In the genomic region with DNA sequence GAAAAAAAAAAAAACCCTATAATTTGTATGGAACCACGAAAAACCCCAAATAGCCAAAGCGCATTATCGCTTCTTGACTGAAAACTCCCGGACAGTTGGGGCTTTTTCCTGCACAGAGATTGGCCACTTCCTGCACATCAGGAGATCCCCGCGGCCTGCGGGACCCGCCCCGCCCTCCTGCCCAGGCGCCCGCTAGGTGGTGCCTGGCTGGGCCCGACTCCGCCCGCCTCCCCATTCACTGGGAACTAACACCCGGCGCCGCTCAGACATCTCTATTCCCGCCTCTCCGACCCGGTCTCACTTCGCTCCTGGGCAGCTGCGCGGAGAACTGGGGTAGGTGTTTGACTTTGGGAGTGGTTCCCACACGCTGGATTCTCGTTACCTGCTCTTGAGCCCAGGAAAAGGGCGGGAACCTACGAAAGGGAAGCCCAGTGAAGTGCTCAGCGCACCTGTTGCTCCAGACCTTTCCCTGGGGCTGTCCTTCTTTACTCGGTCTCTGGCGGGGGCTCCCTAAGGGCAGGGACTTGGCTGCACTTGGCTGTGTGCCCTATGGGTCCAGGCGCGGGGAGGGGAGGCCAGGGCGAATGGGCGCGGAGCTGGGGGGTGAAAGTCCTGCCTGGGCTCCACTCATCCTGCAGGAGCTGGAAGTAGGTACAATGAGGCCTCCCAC, we compare ENCODE assay signal across 8 cellular contexts. TPM values are rescaled to one million over a fixed set of nuclear protein-coding genes. Genes with fewer than 3 reads are reported as not detected.
DNase-seq lines count a peak whose midpoint lies in the region; ATAC-seq, FAIRE-seq and TF ChIP-seq lines count a peak whose summit lies in the region.

A gene with protein sequence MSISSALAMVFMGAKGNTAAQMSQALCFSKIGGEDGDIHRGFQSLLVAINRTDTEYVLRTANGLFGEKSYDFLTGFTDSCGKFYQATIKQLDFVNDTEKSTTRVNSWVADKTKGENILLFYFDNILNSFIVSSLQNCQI (plus strand): TSS at position 234 of the 670 bp plus-strand sequence. CDS start 4,155 bp downstream, outside the sequence.

- POLR2A ChIA-PET in RWPE1 (lab: Yijun Ruan, JAX; ENCODE audit: low non-redundant PET), result no interaction called here

- peak within 1 kb of the TSS; percentile 64 for H3K9ac ChIP-seq in astrocyte (ENCODE audit: low read length)

- peaks cover 2% of the 10 kb centered on the region for H3K9me3 Mint-ChIP-seq in astrocyte (ENCODE audit: unreplicated experiment)

- H3K36me3 Mint-ChIP-seq in astrocyte (ENCODE audit: low read depth, unreplicated experiment), result no peaks in the 10 kb centered on the region

- TF ChIP-seq POLR2A in H54 (IDR thresholded peaks at IDR 0.05; ENCODE audit: low read depth, low read length), result no peak

- H3K27ac ChIP-seq in RWPE1, result no peak within 1 kb of the TSS
- H3K27ac ChIP-seq in astrocyte (ENCODE audit: low read depth, low read length), result no peak within 1 kb of the TSS

- peak within 1 kb of the TSS; percentile 95 for H2AFZ ChIP-seq in astrocyte (ENCODE audit: low read depth, low read length)

- no peaks in the 10 kb centered on the region for H3K4me1 ChIP-seq in astrocyte (ENCODE audit: insufficient read depth, low read length)

- H3K79me2 ChIP-seq in astrocyte (ENCODE audit: insufficient read depth, low read length), result no peaks in the 10 kb centered on the region

- no peaks in the 10 kb centered on the region for H3K9me3 ChIP-seq in astrocyte (ENCODE audit: insufficient read depth, low read depth, low read length)

- peak within 1 kb of the TSS; percentile 53 for H3K4me3 ChIP-seq in astrocyte (ENCODE audit: insufficient read depth, low read depth, low read length)

- CTCF ChIA-PET in RWPE1 (lab: Yijun Ruan, JAX), result interaction anchor here (0.6 to 1.0 kb wide), 2 partner anchors 14 to 45 kb away, joined by 3 to 4 read pairs; no protein-coding TSS in a partner anchor

- H3K36me3 ChIP-seq in astrocyte (ENCODE audit: insufficient read depth, low read length), result no peaks in the 10 kb centered on the region

- H3K4me1 Mint-ChIP-seq in astrocyte (ENCODE audit: low read depth, unreplicated experiment), result no peaks in the 10 kb centered on the region

- TF ChIP-seq CTCF in RWPE1 (conservative IDR thresholded peaks at IDR 0.05; ENCODE audit: low read depth), result peak; percentile 47
- no peak for TF ChIP-seq CTCF in astrocyte (IDR thresholded peaks at IDR 0.05; ENCODE audit: insufficient read depth, low read depth, low read length)

- no peak within 1 kb of the TSS for H3K27ac Mint-ChIP-seq in astrocyte (ENCODE audit: unreplicated experiment)

- H3K4me2 ChIP-seq in astrocyte (ENCODE audit: low read length), result peak within 1 kb of the TSS; percentile 90

- FAIRE-seq in astrocyte (lab: Jason Lieb, UNC) (no peak), H54 (lab: Jason Lieb, UNC) (no peak)

- no peaks in the 10 kb centered on the region for H4K20me1 ChIP-seq in astrocyte (ENCODE audit: insufficient read depth, low read length)

- peaks cover 1% of the 10 kb centered on the region for H3K27me3 ChIP-seq in astrocyte (ENCODE audit: insufficient read depth, low read length)

- H3K27me3 Mint-ChIP-seq in astrocyte (ENCODE audit: low read depth, unreplicated experiment), result peaks cover 3% of the 10 kb centered on the region

- DNase-seq in DMS153 treated with DMSO at 0.1 percent for 48 hours (lab: John Stamatoyannopoulos, UW; ENCODE audit: unreplicated experiment), result peak; percentile 91
- DNase-seq in RWPE1 (ENCODE audit: low spot score), result peak; percentile 74
- DNase-seq in astrocyte (ENCODE audit: low read depth), result peak; percentile 26
- peak; percentile 83 for DNase-seq in iPS-NIHi11 (ENCODE audit: low spot score)
- DNase-seq in stimulated activated CD4-positive, alpha-beta T cell treated with anti-CD3 and anti-CD28 coated beads, Interleukin-12 subunit alpha, Interleukin-12 subunit beta, amount 100 ng/mL, for 4 hours, result peak; percentile 52
- DNase-seq in H54 (ENCODE audit: insufficient read length, low spot score), result no peak

- H3K4me3 Mint-ChIP-seq in astrocyte (ENCODE audit: unreplicated experiment), result peak within 1 kb of the TSS; percentile 74

- peak; percentile 91 for ATAC-seq in GM19463 (IDR thresholded peaks at IDR 0.05; ENCODE audit: unreplicated experiment)
- ATAC-seq in HG03520 (IDR thresholded peaks at IDR 0.05; ENCODE audit: unreplicated experiment), result peak; percentile 85

RNA-seq across cellular contexts. Expression of the gene that starts here (rescaled TPM):
- 1.0 TPM in 1 of 2 replicates, not detected in the other for total RNA-seq in astrocyte
